In the genomic region with DNA sequence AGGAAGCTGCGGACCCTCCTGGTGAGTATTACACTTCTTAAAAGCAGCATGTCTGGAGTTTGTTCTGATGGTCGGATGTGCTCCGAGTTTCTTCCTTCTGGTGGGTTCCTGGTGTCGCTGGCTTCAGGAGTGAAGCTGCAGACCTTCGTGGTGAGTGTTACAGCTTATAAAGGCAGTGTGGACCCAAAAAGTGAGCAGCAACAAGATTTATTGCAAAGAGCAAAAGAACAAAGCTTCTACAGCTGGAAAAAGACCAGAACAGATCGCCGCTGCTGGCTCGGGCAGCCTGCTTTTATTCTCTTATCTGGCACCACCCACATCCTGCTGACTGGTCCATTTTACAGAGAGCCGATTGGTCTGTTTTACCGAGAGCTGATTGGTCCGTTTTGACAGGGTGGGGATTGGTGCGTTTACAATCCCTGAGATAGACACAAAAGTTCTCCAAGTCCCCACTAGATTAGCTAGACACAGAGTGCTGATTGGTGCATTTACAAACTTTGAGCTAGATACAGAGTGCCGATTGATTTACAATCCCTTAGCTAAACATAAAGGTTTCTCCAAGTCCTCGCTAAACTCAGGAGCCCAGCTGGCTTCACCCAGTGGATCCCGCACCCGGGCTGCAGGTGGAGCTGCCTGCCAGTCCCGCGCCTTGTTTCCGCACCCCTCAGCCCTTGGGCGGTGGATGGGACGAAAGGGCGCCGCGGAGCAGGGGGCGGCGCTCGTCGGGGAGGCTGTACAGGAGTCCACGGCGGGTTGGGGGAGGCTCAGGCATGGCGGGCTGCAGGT, we compare ENCODE assay signal across 4 cellular contexts. TPM values are rescaled to one million over a fixed set of nuclear protein-coding genes. Genes with fewer than 3 reads are reported as not detected.
"Had no signal": no experiment of that assay in that cellular context is flagged by ENCODE, and none has a peak within 500 bp of the region (broad histone marks: within the 10 kb centered on the region; RNA-seq: fewer than 3 reads in every experiment).

No MANE protein-coding gene starts in this region.

RNA-seq across cellular contexts. Expression of gene SYT14, which starts 49.5 kb away (rescaled TPM):
- total RNA-seq: heart left ventricle; lung microvascular endothelial cell; naive thymus-derived CD4-positive, alpha-beta T cell had no signal
- polyA plus RNA-seq: heart left ventricle; naive thymus-derived CD4-positive, alpha-beta T cell; smooth muscle cell had no signal
